8 cellular contexts compared by ENCODE assay signal in the genomic region with DNA sequence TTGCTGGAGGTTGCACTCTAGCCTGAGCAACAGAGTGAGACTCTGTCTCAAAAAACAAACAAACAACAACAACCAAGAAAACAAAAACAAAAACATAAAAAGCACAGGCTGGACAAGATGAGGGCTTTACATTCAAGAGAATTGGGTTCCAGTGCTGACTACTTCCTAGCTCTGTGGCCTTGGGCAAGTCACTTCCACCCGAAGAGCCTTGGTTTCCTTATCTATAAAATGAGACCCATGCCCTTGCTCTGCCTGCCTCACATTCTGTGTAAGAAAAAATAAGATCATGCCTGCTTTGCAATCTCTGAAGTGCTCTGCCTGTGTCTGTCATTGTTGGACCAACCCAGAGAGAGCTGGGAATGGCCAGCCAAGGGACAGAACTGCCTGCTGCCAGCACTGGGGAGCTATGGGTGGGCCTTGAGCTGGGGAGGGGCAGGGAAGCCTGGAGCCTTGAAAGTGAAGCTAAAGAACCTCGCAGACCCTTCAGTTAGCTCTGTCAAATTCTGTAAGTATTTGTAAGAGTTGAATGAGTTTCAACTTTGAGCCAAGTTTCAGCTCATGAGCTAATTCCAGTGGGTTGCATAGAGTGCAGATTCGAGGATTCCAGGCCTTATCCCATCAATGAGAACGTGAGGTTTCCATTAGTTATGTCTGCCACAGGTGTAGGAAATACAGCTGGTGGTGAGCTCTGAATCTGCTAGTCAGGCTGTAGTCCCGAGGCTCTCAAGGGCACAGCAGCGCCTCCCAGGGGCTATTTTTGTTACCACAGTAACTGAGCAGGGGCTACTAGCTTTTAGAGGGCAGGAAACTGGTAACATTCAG.
DNase-seq lines count a peak whose midpoint lies in the region; ATAC-seq, FAIRE-seq and TF ChIP-seq lines count a peak whose summit lies in the region.

No MANE protein-coding gene starts in this region.

- H3F3A ChIP-seq in GM23338 (replicated peaks; ENCODE audit: low read depth) = no peaks in the 10 kb centered on the region
- no peaks in the 10 kb centered on the region for H3F3A ChIP-seq in OCI-LY1 (ENCODE audit: insufficient read depth, low read length)

- FAIRE-seq in HepG2 (lab: Jason Lieb, UNC) = peak; percentile 97

- no TSS peak for BruUV-seq in HepG2 (replicated peaks; lab: Mats Ljungman, UMichigan)

- no peak overlapping the region for H3K4me2 ChIP-seq in GM23338
- H3K4me2 ChIP-seq in OCI-LY1 (ENCODE audit: low read length) = no peak overlapping the region
- peak overlapping the region; percentile 28; the same call in 1 of the 2 replicates for H3K4me2 ChIP-seq in HepG2 (ENCODE audit: low read depth, low read length)

- H3K36me3 ChIP-seq in GM23338 (ENCODE audit: insufficient read depth) (no peaks in the 10 kb centered on the region), OCI-LY1 (ENCODE audit: insufficient read depth, low read length) (no peaks in the 10 kb centered on the region), adrenal gland (replicated peaks in 1 of 2) (no peaks in the 10 kb centered on the region), HepG2 (replicated peaks in 1 of 2; ENCODE audit: control insufficient read depth in 1 of 2, insufficient read depth in 2 of 2, low read length in 2 of 2) (no peaks in the 10 kb centered on the region), tibial artery (no peaks in the 10 kb centered on the region)

- H3K4me1 Mint-ChIP-seq in GM23338 = peaks cover 16% of the 10 kb centered on the region

- POLR2A ChIA-PET in HepG2 (lab: Yijun Ruan, JAX) = interaction anchor here (1.0 to 1.3 kb wide), 3 partner anchors 128 to 163 kb away, joined by 3 to 7 read pairs (median 5); a partner anchor contains a TSS

- 25 to 32% (median 27%) methylated on average over 4 to 6 of the region's 6 CpGs for WGBS in adrenal gland, 4 donors
- 7% methylated on average over 6 of the region's 6 CpGs for WGBS in HepG2 (ENCODE audit: low lambda C conversion rate)

- H3K27ac ChIP-seq in GM23338 (ENCODE audit: low read depth) = no peak overlapping the region
- H3K27ac ChIP-seq in OCI-LY1 (ENCODE audit: low read depth, low read length, poor library complexity, severe bottlenecking) = no peak overlapping the region
- H3K27ac ChIP-seq in adrenal gland = peak overlapping the region in 1 of 5 donors; percentile 44
- H3K27ac ChIP-seq in HepG2 (ENCODE audit: extremely low read length, insufficient read depth, low read length) = no peak overlapping the region
- no peak overlapping the region for H3K27ac ChIP-seq in tibial artery

- H3K9me2 ChIP-seq in GM23338 (ENCODE audit: insufficient read depth) (no peaks in the 10 kb centered on the region), OCI-LY1 (ENCODE audit: low read depth, low read length) (no peaks in the 10 kb centered on the region)

- TF ChIP-seq EP300 in HepG2 (IDR thresholded peaks at IDR 0.05; ENCODE audit: low read depth in 2 of 2, low read length in 2 of 2) (peak in 1 of 2 experiments; percentile 61; a peak in 1 of 4 replicates), HepG2 (CRISPR knock-in tag; IDR thresholded peaks at IDR 0.05; ENCODE audit: borderline replicate concordance) (no peak)

- H3K4me3 ChIP-seq in GM23338 (no peak overlapping the region), OCI-LY1 (ENCODE audit: low read depth, low read length, poor library complexity, severe bottlenecking) (no peak overlapping the region), adrenal gland (no peak overlapping the region), HepG2 (replicated peaks in 1 of 3; ENCODE audit: insufficient read depth in 1 of 3, low read depth in 2 of 3, low read length in 3 of 3) (no peak overlapping the region; a peak in 1 of 6 replicates), tibial artery (no peak overlapping the region)

- H3K4me3 Mint-ChIP-seq in GM23338 = no peak overlapping the region

- no peaks in the 10 kb centered on the region for H3K27me3 ChIP-seq in GM23338 (ENCODE audit: insufficient read depth)
- no peaks in the 10 kb centered on the region for H3K27me3 ChIP-seq in OCI-LY1 (ENCODE audit: insufficient read depth, low read length)
- no peaks in the 10 kb centered on the region for H3K27me3 ChIP-seq in adrenal gland
- H3K27me3 ChIP-seq in HepG2 (ENCODE audit: control insufficient read depth in 1 of 2, insufficient read depth in 2 of 2, low read length in 2 of 2) = peaks cover 0 to 27% of the 10 kb centered on the region in 2 experiments; a peak in 2 of 5 replicates
- H3K27me3 ChIP-seq in tibial artery = peaks cover 0 to 73% of the 10 kb centered on the region in 2 donors

- no peak overlapping the region for H3K27ac Mint-ChIP-seq in GM23338

- peak; percentile 90 for TF ChIP-seq RAD21 in HepG2 (CRISPR knock-in tag; IDR thresholded peaks at IDR 0.05)

- CTCF ChIA-PET in HepG2 (lab: Yijun Ruan, JAX; ENCODE audit: low intra/inter-chr PET ratio, low total read pairs) = interaction anchor here (1.1 to 1.8 kb wide), 3 partner anchors 126 to 197 kb away, joined by 4 to 8 read pairs (median 6); no protein-coding TSS in a partner anchor

- peaks cover 9% of the 10 kb centered on the region for H3K4me1 ChIP-seq in GM23338 (ENCODE audit: insufficient read depth)
- no peaks in the 10 kb centered on the region for H3K4me1 ChIP-seq in OCI-LY1 (ENCODE audit: insufficient read depth, low read length, severe bottlenecking)
- H3K4me1 ChIP-seq in adrenal gland (replicated peaks in 1 of 2) = peaks cover 0 to 5% of the 10 kb centered on the region in 2 donors
- peaks cover 11% of the 10 kb centered on the region for H3K4me1 ChIP-seq in HepG2 (ENCODE audit: insufficient read depth, low read length)
- no peaks in the 10 kb centered on the region for H3K4me1 ChIP-seq in tibial artery

- H2AFZ ChIP-seq in GM23338 = peak overlapping the region; percentile 54; the same call in 1 of the 2 replicates
- no peak overlapping the region for H2AFZ ChIP-seq in OCI-LY1 (ENCODE audit: low read length)
- H2AFZ ChIP-seq in HepG2 (ENCODE audit: low read length) = no peak overlapping the region

- no peaks in the 10 kb centered on the region; the same call in 2 of the 3 replicates for H3K36me3 Mint-ChIP-seq in GM23338 (ENCODE audit: low read depth)

- DNase-seq in COLO829 (ENCODE audit: low spot score) (peak; percentile 92), GM23338 (ENCODE audit: low spot score) (peak; percentile 98), adrenal gland (peak in 6 of 7 donors; percentile 53 to 84 (median 72)), HepG2 (ENCODE audit: low spot score) (peak; percentile 88), tibial artery (no peak), KG1 (lab: John Stamatoyannopoulos, UW) (no peak)

- in situ Hi-C loops in HepG2 (cut with HindIII; ENCODE audit: extremely low pct_ligation_motif_present, low pct_unique_long_range_greater_than_20kb) = no loop called here

- TF ChIP-seq POLR2A in adrenal gland (IDR thresholded peaks at IDR 0.05) (no peak), HepG2 (IDR thresholded peaks at IDR 0.05; ENCODE audit: insufficient read depth in 1 of 2, low read depth in 2 of 2, low read length in 2 of 2) (no peak)

- H3K79me2 ChIP-seq in GM23338 (replicated peaks; ENCODE audit: insufficient read depth) (no peaks in the 10 kb centered on the region), OCI-LY1 (ENCODE audit: insufficient read depth, low read length) (no peaks in the 10 kb centered on the region), HepG2 (ENCODE audit: insufficient read depth, low read length) (no peaks in the 10 kb centered on the region)

- ATAC-seq in GM23338 = peak; percentile 91
- peak; percentile 87 for ATAC-seq in HepG2
- ATAC-seq in GM21737 (IDR thresholded peaks at IDR 0.05; ENCODE audit: unreplicated experiment) = no peak

- H3K9me3 ChIP-seq in OCI-LY1 (ENCODE audit: low read length) = no peaks in the 10 kb centered on the region
- H3K9me3 ChIP-seq in adrenal gland (replicated peaks in 1 of 3) = no peaks in the 10 kb centered on the region
- no peaks in the 10 kb centered on the region for H3K9me3 ChIP-seq in HepG2 (ENCODE audit: low read length)
- H3K9me3 ChIP-seq in tibial artery = peaks cover 0 to 11% (median 6%) of the 10 kb centered on the region in 3 donors

- H4K20me1 ChIP-seq in GM23338 (replicated peaks; ENCODE audit: insufficient read depth) (peaks cover 3% of the 10 kb centered on the region; the same call in 1 of the 2 replicates), OCI-LY1 (ENCODE audit: insufficient read depth, low read length) (no peaks in the 10 kb centered on the region), HepG2 (ENCODE audit: insufficient read depth, low read length) (no peaks in the 10 kb centered on the region)

- H3K9ac ChIP-seq in OCI-LY1 (ENCODE audit: low read length) = no peak overlapping the region
- H3K9ac ChIP-seq in HepG2 (ENCODE audit: insufficient read depth, low read depth, low read length) = no peak overlapping the region

- intact Hi-C loops in adrenal gland (cut with DNase I) = no loop called here
- intact Hi-C loops in HepG2 (cut with micrococcal nuclease; ENCODE audit: unreplicated experiment) = loop anchor here (1.0 to 10.0 kb wide), 3 partner anchors 125 to 196 kb away; no protein-coding TSS in a partner anchor
- intact Hi-C loops in tibial artery (cut with DNase I; ENCODE audit: low total_unique reads) = no loop called here

- H3K9me3 Mint-ChIP-seq in GM23338 = no peaks in the 10 kb centered on the region; the same call in 2 of the 3 replicates

- TF ChIP-seq CTCF in GM23338 (conservative IDR thresholded peaks at IDR 0.05; ENCODE audit: low read depth in 2 of 2) = peak; percentile 89 to 93
- peak; percentile 70 for TF ChIP-seq CTCF in OCI-LY1 (IDR thresholded peaks at IDR 0.05; ENCODE audit: low read length)
- peak; percentile 11 to 46 (median 35) for TF ChIP-seq CTCF in adrenal gland (IDR thresholded peaks at IDR 0.05)
- TF ChIP-seq CTCF in HepG2 (CRISPR knock-in tag; IDR thresholded peaks at IDR 0.05) = peak; percentile 83
- TF ChIP-seq CTCF in tibial artery (IDR thresholded peaks at IDR 0.05) = no peak

- peaks cover 12% of the 10 kb centered on the region for H3K27me3 Mint-ChIP-seq in GM23338 (ENCODE audit: insufficient read depth, low read depth, poor library complexity)

TF ChIP-seq in HepG2, 621 proteins besides CTCF, POLR2A, EP300 and RAD21 (continues in another document):
- TF ChIP-seq, protein P1, sequence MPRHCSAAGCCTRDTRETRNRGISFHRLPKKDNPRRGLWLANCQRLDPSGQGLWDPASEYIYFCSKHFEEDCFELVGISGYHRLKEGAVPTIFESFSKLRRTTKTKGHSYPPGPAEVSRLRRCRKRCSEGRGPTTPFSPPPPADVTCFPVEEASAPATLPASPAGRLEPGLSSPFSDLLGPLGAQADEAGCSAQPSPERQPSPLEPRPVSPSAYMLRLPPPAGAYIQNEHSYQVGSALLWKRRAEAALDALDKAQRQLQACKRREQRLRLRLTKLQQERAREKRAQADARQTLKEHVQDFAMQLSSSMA (CRISPR knock-in tag; IDR thresholded peaks at IDR 0.05) = no peak

Comparison
In these comparisons a context has a peak if more than half of its experiments do, and no peak if none do; other contexts are left out.
1. DNase-seq: peak in COLO829 (single experiment), GM23338 (single experiment), adrenal gland (6 of 7) and HepG2 (single experiment); none in tibial artery (0 of 2) and KG1 (single experiment).
2. CTCF ChIP-seq: peak in GM23338 (2 of 2), OCI-LY1 (single experiment), adrenal gland (6 of 6) and HepG2 (single experiment); none in tibial artery (0 of 2).